3 cellular contexts compared by ENCODE assay signal in the genomic region with DNA sequence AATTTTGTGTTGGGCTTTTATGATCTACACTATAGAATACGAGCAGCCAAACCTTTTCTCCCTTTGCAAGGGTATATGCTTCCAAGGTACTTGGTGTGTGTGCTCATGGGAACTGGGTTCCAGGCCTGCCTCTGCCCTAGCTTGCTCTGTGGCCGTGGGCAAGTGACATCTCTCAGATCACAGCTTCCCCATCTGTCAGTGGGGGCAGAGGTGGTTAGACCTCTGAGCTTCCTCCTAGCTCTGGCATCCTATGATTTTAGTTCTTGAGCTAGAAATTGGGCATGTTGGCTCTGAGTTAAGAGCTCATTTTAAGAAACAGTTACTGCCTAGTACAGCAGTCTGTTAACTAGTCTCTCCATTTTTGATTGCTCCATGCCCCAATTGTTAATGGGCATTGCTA.
TF ChIP-seq lines count a peak whose summit lies in the region.

No MANE protein-coding gene starts in this region.

TF ChIP-seq in GM23338, 12 proteins besides CTCF, POLR2A, EP300 and RAD21 (continued from another document):
- no peak for TF ChIP-seq ZNF114 (CRISPR knock-in tag; IDR thresholded peaks at IDR 0.05)
- TF ChIP-seq, protein P1, sequence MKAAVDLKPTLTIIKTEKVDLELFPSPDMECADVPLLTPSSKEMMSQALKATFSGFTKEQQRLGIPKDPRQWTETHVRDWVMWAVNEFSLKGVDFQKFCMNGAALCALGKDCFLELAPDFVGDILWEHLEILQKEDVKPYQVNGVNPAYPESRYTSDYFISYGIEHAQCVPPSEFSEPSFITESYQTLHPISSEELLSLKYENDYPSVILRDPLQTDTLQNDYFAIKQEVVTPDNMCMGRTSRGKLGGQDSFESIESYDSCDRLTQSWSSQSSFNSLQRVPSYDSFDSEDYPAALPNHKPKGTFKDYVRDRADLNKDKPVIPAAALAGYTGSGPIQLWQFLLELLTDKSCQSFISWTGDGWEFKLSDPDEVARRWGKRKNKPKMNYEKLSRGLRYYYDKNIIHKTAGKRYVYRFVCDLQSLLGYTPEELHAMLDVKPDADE (IDR thresholded peaks at IDR 0.05), result no peak
- TF ChIP-seq CREB1 (CRISPR knock-in tag; IDR thresholded peaks at IDR 0.05; ENCODE audit: low read depth), result no peak
- TF ChIP-seq ZNF331 (CRISPR knock-in tag; IDR thresholded peaks at IDR 0.05; ENCODE audit: low read depth), result no peak
- TF ChIP-seq NANOG (IDR thresholded peaks at IDR 0.05; ENCODE audit: borderline replicate concordance), result no peak
- TF ChIP-seq JUNB (IDR thresholded peaks at IDR 0.05; ENCODE audit: unreplicated experiment), result no peak
- TF ChIP-seq POLR2AphosphoS5 (IDR thresholded peaks at IDR 0.05; ENCODE audit: low read depth), result no peak

TF ChIP-seq in WTC11, 78 proteins besides CTCF, POLR2A, EP300 and RAD21 (continued from another document):
- TF ChIP-seq, protein P2, sequence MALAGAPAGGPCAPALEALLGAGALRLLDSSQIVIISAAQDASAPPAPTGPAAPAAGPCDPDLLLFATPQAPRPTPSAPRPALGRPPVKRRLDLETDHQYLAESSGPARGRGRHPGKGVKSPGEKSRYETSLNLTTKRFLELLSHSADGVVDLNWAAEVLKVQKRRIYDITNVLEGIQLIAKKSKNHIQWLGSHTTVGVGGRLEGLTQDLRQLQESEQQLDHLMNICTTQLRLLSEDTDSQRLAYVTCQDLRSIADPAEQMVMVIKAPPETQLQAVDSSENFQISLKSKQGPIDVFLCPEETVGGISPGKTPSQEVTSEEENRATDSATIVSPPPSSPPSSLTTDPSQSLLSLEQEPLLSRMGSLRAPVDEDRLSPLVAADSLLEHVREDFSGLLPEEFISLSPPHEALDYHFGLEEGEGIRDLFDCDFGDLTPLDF (CRISPR knock-in tag; IDR thresholded peaks at IDR 0.05), result no peak
- TF ChIP-seq, protein P3, sequence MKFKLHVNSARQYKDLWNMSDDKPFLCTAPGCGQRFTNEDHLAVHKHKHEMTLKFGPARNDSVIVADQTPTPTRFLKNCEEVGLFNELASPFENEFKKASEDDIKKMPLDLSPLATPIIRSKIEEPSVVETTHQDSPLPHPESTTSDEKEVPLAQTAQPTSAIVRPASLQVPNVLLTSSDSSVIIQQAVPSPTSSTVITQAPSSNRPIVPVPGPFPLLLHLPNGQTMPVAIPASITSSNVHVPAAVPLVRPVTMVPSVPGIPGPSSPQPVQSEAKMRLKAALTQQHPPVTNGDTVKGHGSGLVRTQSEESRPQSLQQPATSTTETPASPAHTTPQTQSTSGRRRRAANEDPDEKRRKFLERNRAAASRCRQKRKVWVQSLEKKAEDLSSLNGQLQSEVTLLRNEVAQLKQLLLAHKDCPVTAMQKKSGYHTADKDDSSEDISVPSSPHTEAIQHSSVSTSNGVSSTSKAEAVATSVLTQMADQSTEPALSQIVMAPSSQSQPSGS (CRISPR knock-in tag; IDR thresholded peaks at IDR 0.05; ENCODE audit: borderline replicate concordance, low read depth), result no peak
- TF ChIP-seq MYBL2 (CRISPR knock-in tag; IDR thresholded peaks at IDR 0.05), result no peak
- TF ChIP-seq, protein P4, sequence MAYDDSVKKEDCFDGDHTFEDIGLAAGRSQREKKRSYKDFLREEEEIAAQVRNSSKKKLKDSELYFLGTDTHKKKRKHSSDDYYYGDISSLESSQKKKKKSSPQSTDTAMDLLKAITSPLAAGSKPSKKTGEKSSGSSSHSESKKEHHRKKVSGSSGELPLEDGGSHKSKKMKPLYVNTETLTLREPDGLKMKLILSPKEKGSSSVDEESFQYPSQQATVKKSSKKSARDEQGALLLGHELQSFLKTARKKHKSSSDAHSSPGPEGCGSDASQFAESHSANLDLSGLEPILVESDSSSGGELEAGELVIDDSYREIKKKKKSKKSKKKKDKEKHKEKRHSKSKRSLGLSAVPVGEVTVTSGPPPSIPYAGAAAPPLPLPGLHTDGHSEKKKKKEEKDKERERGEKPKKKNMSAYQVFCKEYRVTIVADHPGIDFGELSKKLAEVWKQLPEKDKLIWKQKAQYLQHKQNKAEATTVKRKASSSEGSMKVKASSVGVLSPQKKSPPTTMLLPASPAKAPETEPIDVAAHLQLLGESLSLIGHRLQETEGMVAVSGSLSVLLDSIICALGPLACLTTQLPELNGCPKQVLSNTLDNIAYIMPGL (CRISPR knock-in tag; IDR thresholded peaks at IDR 0.05), result no peak
- no peak for TF ChIP-seq ZNF423 (CRISPR knock-in tag; IDR thresholded peaks at IDR 0.05)
- TF ChIP-seq, protein P5, sequence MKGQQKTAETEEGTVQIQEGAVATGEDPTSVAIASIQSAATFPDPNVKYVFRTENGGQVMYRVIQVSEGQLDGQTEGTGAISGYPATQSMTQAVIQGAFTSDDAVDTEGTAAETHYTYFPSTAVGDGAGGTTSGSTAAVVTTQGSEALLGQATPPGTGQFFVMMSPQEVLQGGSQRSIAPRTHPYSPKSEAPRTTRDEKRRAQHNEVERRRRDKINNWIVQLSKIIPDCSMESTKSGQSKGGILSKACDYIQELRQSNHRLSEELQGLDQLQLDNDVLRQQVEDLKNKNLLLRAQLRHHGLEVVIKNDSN (CRISPR knock-in tag; IDR thresholded peaks at IDR 0.05), result no peak
- no peak for TF ChIP-seq RORB (CRISPR knock-in tag; IDR thresholded peaks at IDR 0.05)
- TF ChIP-seq ZBTB21 (CRISPR knock-in tag; IDR thresholded peaks at IDR 0.05; ENCODE audit: borderline replicate concordance), result no peak
- TF ChIP-seq IRF2 (CRISPR knock-in tag; IDR thresholded peaks at IDR 0.05; ENCODE audit: borderline replicate concordance, low read depth), result no peak
- TF ChIP-seq HMGA2 (CRISPR knock-in tag; IDR thresholded peaks at IDR 0.05), result no peak

TF ChIP-seq in SK-N-SH treated with all-trans-retinoic acid at 6 μM for 48 hours, 23 proteins besides CTCF, POLR2A, EP300 and RAD21 (continued from another document):
- TF ChIP-seq, protein P6, sequence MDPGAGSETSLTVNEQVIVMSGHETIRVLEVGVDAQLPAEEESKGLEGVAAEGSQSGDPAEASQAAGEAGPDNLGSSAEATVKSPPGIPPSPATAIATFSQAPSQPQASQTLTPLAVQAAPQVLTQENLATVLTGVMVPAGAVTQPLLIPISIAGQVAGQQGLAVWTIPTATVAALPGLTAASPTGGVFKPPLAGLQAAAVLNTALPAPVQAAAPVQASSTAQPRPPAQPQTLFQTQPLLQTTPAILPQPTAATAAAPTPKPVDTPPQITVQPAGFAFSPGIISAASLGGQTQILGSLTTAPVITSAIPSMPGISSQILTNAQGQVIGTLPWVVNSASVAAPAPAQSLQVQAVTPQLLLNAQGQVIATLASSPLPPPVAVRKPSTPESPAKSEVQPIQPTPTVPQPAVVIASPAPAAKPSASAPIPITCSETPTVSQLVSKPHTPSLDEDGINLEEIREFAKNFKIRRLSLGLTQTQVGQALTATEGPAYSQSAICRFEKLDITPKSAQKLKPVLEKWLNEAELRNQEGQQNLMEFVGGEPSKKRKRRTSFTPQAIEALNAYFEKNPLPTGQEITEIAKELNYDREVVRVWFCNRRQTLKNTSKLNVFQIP (CRISPR knock-in tag; IDR thresholded peaks at IDR 0.05; ENCODE audit: borderline replicate concordance, low read depth), result no peak
- TF ChIP-seq TCF4 (CRISPR knock-in tag; IDR thresholded peaks at IDR 0.05; ENCODE audit: borderline replicate concordance), result no peak
TF ChIP-seq in SK-N-SH treated with all-trans-retinoic acid at 6 μM for 48 hours: peak in this region for 0.
